In genomic region chr2:136322436-136322835, GRCh38 we compare ENCODE assay signal across 15 cellular contexts.
DNase-seq lines count a peak whose midpoint lies in the region; ATAC-seq lines count a peak whose summit lies in the region.
"Had no signal": no experiment of that assay in that cellular context is flagged by ENCODE, and none has a peak within 500 bp of the region (broad histone marks: within the 10 kb centered on the region; RNA-seq: fewer than 3 reads in every experiment).

No MANE protein-coding gene starts in this region.

- H3K36me3 Mint-ChIP-seq in activated naive CD8-positive, alpha-beta T cell = peaks cover 2% of the 10 kb centered on the region
- peaks cover 13% of the 10 kb centered on the region for H3K36me3 Mint-ChIP-seq in activated naive CD8-positive, alpha-beta T cell treated with anti-CD3 and anti-CD28 coated beads for 36 hours
- peaks cover 5% of the 10 kb centered on the region for H3K36me3 Mint-ChIP-seq in activated CD4-positive, alpha-beta memory T cell treated with anti-CD3 and anti-CD28 coated beads for 36 hours

- no peak for DNase-seq in activated naive CD8-positive, alpha-beta T cell treated with anti-CD3 and anti-CD28 coated beads for 36 hours
- DNase-seq in MV-4-11 (lab: John Stamatoyannopoulos, UW) = peak; percentile 39
- DNase-seq in activated CD4-positive, alpha-beta memory T cell treated with anti-CD3 and anti-CD28 coated beads for 36 hours = no peak
- no peak for DNase-seq in ecto neural progenitor cell (ENCODE audit: low spot score)
- no peak for DNase-seq in DMS 273 treated with DMSO at 0.1 percent for 48 hours (lab: John Stamatoyannopoulos, UW)
- DNase-seq: amygdala, DMS153, foreskin fibroblast, NCI-H187 treated with DMSO at 0.1 percent for 48 hours, SK-N-SH, substantia nigra had no signal

- ATAC-seq in GM19351 (IDR thresholded peaks at IDR 0.05; ENCODE audit: unreplicated experiment) = no peak
- no peak for ATAC-seq in GM21786 (IDR thresholded peaks at IDR 0.05; ENCODE audit: unreplicated experiment)
- ATAC-seq: HCT116 had no signal

- peak overlapping the region; percentile 18 for H3K4me3 Mint-ChIP-seq in activated naive CD8-positive, alpha-beta T cell
- H3K4me3 Mint-ChIP-seq in activated naive CD8-positive, alpha-beta T cell treated with anti-CD3 and anti-CD28 coated beads for 36 hours = no peak overlapping the region
- no peak overlapping the region for H3K4me3 Mint-ChIP-seq in activated CD4-positive, alpha-beta memory T cell treated with anti-CD3 and anti-CD28 coated beads for 36 hours

- CTCF ChIA-PET in activated CD4-positive, alpha-beta memory T cell treated with anti-CD3 and anti-CD28 coated beads for 36 hours (lab: Charles Lee) = interaction anchor here (0.6 kb wide), 1 partner anchor 193 kb away, joined by 4 read pairs; no protein-coding TSS in a partner anchor

- POLR2A ChIA-PET in activated CD4-positive, alpha-beta memory T cell treated with anti-CD3 and anti-CD28 coated beads for 36 hours (lab: Charles Lee) = no interaction called here

- H3K27me3 Mint-ChIP-seq in activated naive CD8-positive, alpha-beta T cell = no peaks in the 10 kb centered on the region
- H3K27me3 Mint-ChIP-seq in activated naive CD8-positive, alpha-beta T cell treated with anti-CD3 and anti-CD28 coated beads for 36 hours = no peaks in the 10 kb centered on the region
- H3K27me3 Mint-ChIP-seq in activated CD4-positive, alpha-beta memory T cell treated with anti-CD3 and anti-CD28 coated beads for 36 hours = no peaks in the 10 kb centered on the region

- H3K9me3 Mint-ChIP-seq in activated naive CD8-positive, alpha-beta T cell (ENCODE audit: low read depth) = no peaks in the 10 kb centered on the region
- peaks cover 3% of the 10 kb centered on the region for H3K9me3 Mint-ChIP-seq in activated naive CD8-positive, alpha-beta T cell treated with anti-CD3 and anti-CD28 coated beads for 36 hours
- H3K9me3 Mint-ChIP-seq in activated CD4-positive, alpha-beta memory T cell treated with anti-CD3 and anti-CD28 coated beads for 36 hours = no peaks in the 10 kb centered on the region

- H3K4me1 Mint-ChIP-seq in activated naive CD8-positive, alpha-beta T cell (ENCODE audit: low read depth) = peaks cover 72% of the 10 kb centered on the region
- H3K4me1 Mint-ChIP-seq in activated naive CD8-positive, alpha-beta T cell treated with anti-CD3 and anti-CD28 coated beads for 36 hours = peaks cover 60% of the 10 kb centered on the region
- H3K4me1 Mint-ChIP-seq in activated CD4-positive, alpha-beta memory T cell treated with anti-CD3 and anti-CD28 coated beads for 36 hours (ENCODE audit: low read depth) = peaks cover 88% of the 10 kb centered on the region

- H3K27ac Mint-ChIP-seq in activated naive CD8-positive, alpha-beta T cell = no peak overlapping the region
- H3K27ac Mint-ChIP-seq in activated naive CD8-positive, alpha-beta T cell treated with anti-CD3 and anti-CD28 coated beads for 36 hours = no peak overlapping the region
- peak overlapping the region; percentile 42 for H3K27ac Mint-ChIP-seq in activated CD4-positive, alpha-beta memory T cell treated with anti-CD3 and anti-CD28 coated beads for 36 hours

- intact Hi-C loops in activated CD4-positive, alpha-beta memory T cell treated with anti-CD3 and anti-CD28 coated beads for 36 hours (cut with micrococcal nuclease) = no loop called here
